ENCODE assay signal across 15 cellular contexts in the genomic region with DNA sequence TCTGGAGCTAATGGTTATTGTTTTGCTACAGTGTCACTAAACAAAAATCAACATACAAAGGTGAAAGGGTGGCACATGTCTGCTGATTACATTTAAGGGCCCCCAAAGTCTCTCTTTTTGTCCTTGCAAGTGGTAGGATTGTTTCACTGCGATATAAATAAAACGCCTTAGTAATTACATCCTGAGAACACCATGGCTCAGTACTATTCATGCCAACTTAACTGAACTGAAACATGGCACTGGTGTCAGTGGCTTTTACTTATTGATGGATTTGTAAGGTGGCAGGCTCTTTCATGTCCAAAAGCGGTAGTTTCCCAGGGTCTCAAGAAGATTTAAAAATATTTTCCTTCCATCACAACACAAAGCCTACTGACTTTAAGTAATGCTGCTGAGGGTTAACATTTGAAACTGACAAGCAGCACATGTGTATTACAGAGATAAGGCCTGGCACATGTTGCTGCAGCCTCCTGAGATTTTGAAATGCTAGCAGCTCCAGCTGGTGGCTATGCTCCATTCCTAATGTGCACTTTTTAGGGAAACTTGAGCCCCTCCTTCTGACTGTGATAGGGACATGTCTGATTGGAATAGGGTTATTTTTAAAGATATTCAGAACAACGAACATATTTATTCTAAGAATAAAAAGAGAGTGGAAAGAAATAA.
DNase-seq lines count a peak whose midpoint lies in the region; ATAC-seq and TF ChIP-seq lines count a peak whose summit lies in the region.
"Had no signal": no experiment of that assay in that cellular context is flagged by ENCODE, and none has a peak within 500 bp of the region (broad histone marks: within the 10 kb centered on the region; RNA-seq: fewer than 3 reads in every experiment).

No MANE protein-coding gene starts in this region.

- no peak overlapping the region for H3K9ac ChIP-seq in adipocyte (ENCODE audit: low read length)

- no peak overlapping the region for H3K4me3 ChIP-seq in adipocyte (ENCODE audit: low read length)
- peak overlapping the region; percentile 6 for H3K4me3 ChIP-seq in psoas muscle
- H3K4me3 ChIP-seq: HAP-1, Peyer's patch had no signal

- H3K4me1 ChIP-seq in adipocyte (ENCODE audit: control insufficient read depth, insufficient read depth, low read length) (peaks cover 3% of the 10 kb centered on the region), psoas muscle (peaks cover 7% of the 10 kb centered on the region)
- H3K4me1 ChIP-seq: HAP-1, Peyer's patch had no signal

- WGBS in psoas muscle, 3 donors: 19 to 46% (median 24%) methylated on average over 4 of the region's 4 CpGs

- no peaks in the 10 kb centered on the region for H3K27me3 ChIP-seq in adipocyte (replicated peaks; ENCODE audit: control insufficient read depth, insufficient read depth, low read length)
- H3K27me3 ChIP-seq in psoas muscle (ENCODE audit: insufficient read depth in 3 of 3, low read length in 2 of 3): no peaks in the 10 kb centered on the region
- H3K27me3 ChIP-seq: Peyer's patch had no signal

- H3K36me3 ChIP-seq in adipocyte (ENCODE audit: control insufficient read depth, insufficient read depth, low read length, severe bottlenecking) (no peaks in the 10 kb centered on the region), psoas muscle (ENCODE audit: insufficient read depth in 1 of 2, low read depth in 1 of 2) (no peaks in the 10 kb centered on the region)
- H3K36me3 ChIP-seq: HAP-1, Peyer's patch had no signal

- DNase-seq in NCI-H1694 (lab: John Stamatoyannopoulos, UW) (peak; percentile 7), adipocyte (ENCODE audit: low read depth) (peak; percentile 44), left cardiac atrium (no peak), psoas muscle (peak in 1 of 2 donors; percentile 9), NCI-H345 treated with DMSO at 0.1 percent for 48 hours (lab: John Stamatoyannopoulos, UW; ENCODE audit: unreplicated experiment) (no peak)
- DNase-seq: activated CD8-positive, alpha-beta T cell treated with anti-CD3 and anti-CD28 coated beads, Interleukin-2, amount 10 ng/mL, durations not matched to agents 7 days and 5 days; C1 segment of cervical spinal cord; NCI-H226; Peyer's patch; stimulated activated naive CD8-positive, alpha-beta T cell treated with anti-CD3 and anti-CD28 coated beads, Interleukin-15, amount 100 ng/mL, for 72 hours; T1000 had no signal

- ATAC-seq in left cardiac atrium: peak; percentile 72 to 88
- peak; percentile 87 to 95 (median 92) for ATAC-seq in psoas muscle
- ATAC-seq in GM19351 (IDR thresholded peaks at IDR 0.05; ENCODE audit: unreplicated experiment): no peak
- ATAC-seq in HG02884 (IDR thresholded peaks at IDR 0.05; ENCODE audit: unreplicated experiment): no peak
- ATAC-seq: activated CD8-positive, alpha-beta T cell treated with anti-CD3 and anti-CD28 coated beads, Interleukin-2, amount 10 ng/mL, durations not matched to agents 7 days and 5 days; stimulated activated naive CD8-positive, alpha-beta T cell treated with anti-CD3 and anti-CD28 coated beads, Interleukin-15, amount 100 ng/mL, for 72 hours had no signal

- H3K9me3 ChIP-seq in adipocyte (ENCODE audit: control insufficient read depth, low read length) (no peaks in the 10 kb centered on the region), psoas muscle (peaks cover 3% of the 10 kb centered on the region)
- H3K9me3 ChIP-seq: HAP-1, Peyer's patch had no signal

- TF ChIP-seq CTCF in psoas muscle (IDR thresholded peaks at IDR 0.05): no peak

- intact Hi-C loops in left cardiac atrium (cut with DNase I) (no loop called here), psoas muscle (cut with DNase I) (no loop called here)

- peak overlapping the region; percentile 74 for H3K27ac ChIP-seq in psoas muscle
- H3K27ac ChIP-seq: HL-60, Peyer's patch had no signal

Comparison
In these comparisons a context has a peak if more than half of its experiments do, and no peak if none do; other contexts are left out.
1. DNase-seq: peak in NCI-H1694 (single experiment) and adipocyte (single experiment); none in left cardiac atrium (single experiment) and NCI-H345 treated with DMSO at 0.1 percent for 48 hours (single experiment).
2. ATAC-seq: peak in left cardiac atrium (2 of 2) and psoas muscle (4 of 4); none in GM19351 (single experiment) and HG02884 (single experiment).